16 cellular contexts compared by ENCODE assay signal in genomic region chr7:80478683-80479082, GRCh38. TPM values are rescaled to one million over a fixed set of nuclear protein-coding genes. Genes with fewer than 3 reads are reported as not detected.
DNase-seq lines count a peak whose midpoint lies in the region; ATAC-seq and TF ChIP-seq lines count a peak whose summit lies in the region.
"Had no signal": no experiment of that assay in that cellular context is flagged by ENCODE, and none has a peak within 500 bp of the region (broad histone marks: within the 10 kb centered on the region; RNA-seq: fewer than 3 reads in every experiment).

No MANE protein-coding gene starts in this region.

- ATAC-seq in GM18868 (IDR thresholded peaks at IDR 0.05; ENCODE audit: unreplicated experiment) (no peak), esophagus mucosa (no peak)
- ATAC-seq: HepG2 had no signal

- no peaks in the 10 kb centered on the region for H4K20me1 ChIP-seq in Karpas-422 (ENCODE audit: insufficient read depth, low read depth, low read length)

- no peak overlapping the region for H2AFZ ChIP-seq in Karpas-422 (ENCODE audit: low read length)

- H3K9me3 ChIP-seq in Karpas-422 (ENCODE audit: low read length) = peaks cover 9% of the 10 kb centered on the region

- H3K4me1 ChIP-seq in Karpas-422 (ENCODE audit: low read length) = no peaks in the 10 kb centered on the region

- H3K9me2 ChIP-seq in Karpas-422 (replicated peaks; ENCODE audit: insufficient read depth, low read length) = no peaks in the 10 kb centered on the region

- H3K4me2 ChIP-seq in Karpas-422 (ENCODE audit: low read depth, low read length, poor library complexity, severe bottlenecking) = no peak overlapping the region

- in situ Hi-C loops in astrocyte of the spinal cord (cut with HindIII; ENCODE audit: low sequenced_read_pairs) = no loop called here

- H3K9ac ChIP-seq in Karpas-422 (ENCODE audit: low read length) = no peak overlapping the region

- no peak for TF ChIP-seq CTCF in AG10803 (conservative IDR thresholded peaks at IDR 0.05; ENCODE audit: low read length)
- no peak for TF ChIP-seq CTCF in astrocyte of the spinal cord (IDR thresholded peaks at IDR 0.05; ENCODE audit: low read depth, low read length)

- no peaks in the 10 kb centered on the region for H3K36me3 ChIP-seq in Karpas-422 (ENCODE audit: insufficient read depth, low read length)

- H3K4me3 ChIP-seq in AG10803 (ENCODE audit: low read length) (no peak overlapping the region), astrocyte of the spinal cord (ENCODE audit: low read depth, low read length) (no peak overlapping the region), Karpas-422 (ENCODE audit: low read length) (no peak overlapping the region)
- H3K4me3 ChIP-seq: SK-N-MC had no signal

- H3K79me2 ChIP-seq in Karpas-422 (ENCODE audit: low read length) = no peaks in the 10 kb centered on the region

- H3K27ac ChIP-seq in Karpas-422 (ENCODE audit: low read length) = no peak overlapping the region
- H3K27ac ChIP-seq: SK-N-MC had no signal

- no peaks in the 10 kb centered on the region for H3K27me3 ChIP-seq in Karpas-422 (ENCODE audit: low read length)

- DNase-seq in AG10803 (ENCODE audit: low read depth) = peak; percentile 45
- DNase-seq in HT-29 (ENCODE audit: low spot score) = peak; percentile 22
- peak; percentile 64 for DNase-seq in astrocyte of the spinal cord (ENCODE audit: low read depth, low spot score)
- DNase-seq in islet precursor cell = peak; percentile 65
- no peak for DNase-seq in Karpas-422
- no peak for DNase-seq in UCSD-AML1 (lab: John Stamatoyannopoulos, UW; ENCODE audit: unreplicated experiment)
- DNase-seq: activated T-cell treated with anti-CD3 and anti-CD28 coated beads, Interleukin-2, amount 50 U/mL, for 24 hours; CD4-positive, alpha-beta memory T cell; NCI-H1436; stimulated activated CD4-positive, alpha-beta T cell treated with anti-CD3 and anti-CD28 coated beads, Interleukin-2, amount 100 ng/mL, for 48 hours; stimulated activated naive CD4-positive, alpha-beta T cell had no signal

RNA-seq across cellular contexts. Expression of gene GNAT3, which starts 33.2 kb away (rescaled TPM):
- total RNA-seq in HT-29 (2014; rRNA removed; shearing (Covaris generic)) = not detected in 2 replicates
- total RNA-seq in Karpas-422 (2014; rRNA removed; shearing (Covaris generic); ENCODE audit: low replicate concordance) = 0.26 and 0.43 TPM in 2 replicates
- not detected for total RNA-seq in esophagus mucosa
- total RNA-seq: CD4-positive, alpha-beta memory T cell; HepG2; progenitor cell of endocrine pancreas had no signal

Comparison
In these comparisons a context has a peak if more than half of its experiments do, and no peak if none do; other contexts are left out.
1. DNase-seq: peak in AG10803 (single experiment), HT-29 (single experiment), astrocyte of the spinal cord (single experiment) and islet precursor cell (single experiment); none in Karpas-422 (single experiment) and UCSD-AML1 (single experiment).